Comparison of ENCODE assay signal across 12 cellular contexts in genomic region chr4:185144601-185145240, GRCh38. TPM values are rescaled to one million over a fixed set of nuclear protein-coding genes. Genes with fewer than 3 reads are reported as not detected.
A peak's percentile ranks its signal among the peaks of the same experiment; 100 is the strongest.
DNase-seq lines count a peak whose midpoint lies in the region; ATAC-seq and TF ChIP-seq lines count a peak whose summit lies in the region.
"Had no signal": no experiment of that assay in that cellular context is flagged by ENCODE, and none has a peak within 500 bp of the region (broad histone marks: within the 10 kb centered on the region; RNA-seq: fewer than 3 reads in every experiment).

No MANE protein-coding gene starts in this region.

- peaks cover 14 to 21% of the 10 kb centered on the region in 2 donors for H3K4me1 Mint-ChIP-seq in natural killer cell
- H3K4me1 Mint-ChIP-seq in natural killer cell treated with Interleukin-12 subunit alpha and Interleukin-12 subunit beta and Interleukin-15 and Interleukin-18, amount 100 ng/mL, for 72 hours (ENCODE audit: low read depth in 2 of 2), result peaks cover 13% of the 10 kb centered on the region in 2 donors
- H3K4me1 Mint-ChIP-seq in effector memory CD8-positive, alpha-beta T cell (ENCODE audit: low read depth in 2 of 2), result peaks cover 13 to 24% of the 10 kb centered on the region in 2 donors

- H3F3A ChIP-seq in neural cell (ENCODE audit: insufficient read depth, low read length, poor library complexity, severe bottlenecking), result no peaks in the 10 kb centered on the region

- TF ChIP-seq RAD21 in neural cell (conservative IDR thresholded peaks at IDR 0.05), result no peak

- no peak overlapping the region for H3K27ac Mint-ChIP-seq in natural killer cell
- no peak overlapping the region for H3K27ac Mint-ChIP-seq in natural killer cell treated with Interleukin-12 subunit alpha and Interleukin-12 subunit beta and Interleukin-15 and Interleukin-18, amount 100 ng/mL, for 72 hours
- peak overlapping the region in 1 of 2 donors; percentile 28 for H3K27ac Mint-ChIP-seq in effector memory CD8-positive, alpha-beta T cell
- H3K27ac Mint-ChIP-seq: activated CD4-positive, alpha-beta T cell treated with anti-CD3 and anti-CD28 coated beads, Interleukin-2, amount 10 ng/mL, durations not matched to agents 7 days and 5 days had no signal

- no peaks in the 10 kb centered on the region for H3K27me3 ChIP-seq in neural cell (ENCODE audit: insufficient read depth, low read depth, low read length)
- peaks cover 0 to 21% (median 0%) of the 10 kb centered on the region in 7 donors for H3K27me3 ChIP-seq in spleen (replicated peaks in 1 of 7)
- H3K27me3 ChIP-seq: MG63, ovary had no signal

- TF ChIP-seq POLR2A in spleen (IDR thresholded peaks at IDR 0.05), result no peak

- peaks cover 17% of the 10 kb centered on the region for H3K79me2 ChIP-seq in neural cell (replicated peaks; ENCODE audit: insufficient read depth, low read length)

- 89 to 96% (median 91%) methylated on average over 12 to 16 of the region's 16 CpGs for WGBS in spleen, 5 donors

- H3K9me2 ChIP-seq in neural cell (ENCODE audit: insufficient read depth, low read length), result no peaks in the 10 kb centered on the region

- H3K9me3 ChIP-seq in neural cell (ENCODE audit: low read length), result no peaks in the 10 kb centered on the region
- no peaks in the 10 kb centered on the region for H3K9me3 ChIP-seq in spleen
- H3K9me3 ChIP-seq: MG63, ovary had no signal

- H3K27me3 Mint-ChIP-seq in natural killer cell (ENCODE audit: low read depth in 2 of 2), result peaks cover 4 to 7% of the 10 kb centered on the region in 2 donors
- peaks cover 0 to 4% of the 10 kb centered on the region in 2 donors for H3K27me3 Mint-ChIP-seq in natural killer cell treated with Interleukin-12 subunit alpha and Interleukin-12 subunit beta and Interleukin-15 and Interleukin-18, amount 100 ng/mL, for 72 hours
- peaks cover 0 to 3% of the 10 kb centered on the region in 2 donors for H3K27me3 Mint-ChIP-seq in effector memory CD8-positive, alpha-beta T cell

- no peak overlapping the region for H2AFZ ChIP-seq in neural cell (ENCODE audit: low read depth, low read length)

- no peak overlapping the region for H3K9ac ChIP-seq in neural cell (ENCODE audit: low read length)

- no peaks in the 10 kb centered on the region for H3K36me3 Mint-ChIP-seq in natural killer cell
- no peaks in the 10 kb centered on the region for H3K36me3 Mint-ChIP-seq in natural killer cell treated with Interleukin-12 subunit alpha and Interleukin-12 subunit beta and Interleukin-15 and Interleukin-18, amount 100 ng/mL, for 72 hours
- peaks cover 10% of the 10 kb centered on the region for H3K36me3 Mint-ChIP-seq in effector memory CD8-positive, alpha-beta T cell (ENCODE audit: insufficient read depth)

- no peak for DNase-seq in natural killer cell
- no peak for DNase-seq in natural killer cell treated with Interleukin-12 subunit alpha and Interleukin-12 subunit beta and Interleukin-15 and Interleukin-18, amount 100 ng/mL, for 72 hours (ENCODE audit: low spot score)
- DNase-seq in effector memory CD8-positive, alpha-beta T cell, result no peak
- DNase-seq in hepatic stellate cell (ENCODE audit: low spot score), result no peak
- DNase-seq in AML-193 (lab: John Stamatoyannopoulos, UW), result no peak
- no peak for DNase-seq in spleen
- DNase-seq: activated CD4-positive, alpha-beta T cell treated with anti-CD3 and anti-CD28 coated beads, Interleukin-2, amount 10 ng/mL, durations not matched to agents 7 days and 5 days; MG63; NCI-H446; ovary had no signal

- peaks cover 7% of the 10 kb centered on the region for H3K36me3 ChIP-seq in neural cell (ENCODE audit: insufficient read depth, low read length)
- peaks cover 0 to 23% (median 2%) of the 10 kb centered on the region in 6 donors for H3K36me3 ChIP-seq in spleen
- H3K36me3 ChIP-seq: MG63, ovary had no signal

- TF ChIP-seq CTCF in natural killer cell (IDR thresholded peaks at IDR 0.05) (no peak), neural cell (IDR thresholded peaks at IDR 0.05; ENCODE audit: poor library complexity, severe bottlenecking) (no peak), spleen (IDR thresholded peaks at IDR 0.05 in 8 of 11, conservative IDR thresholded peaks at IDR 0.05 in 3 of 11) (no peak)

- H3K27ac ChIP-seq in neural cell (ENCODE audit: low read length) (no peak overlapping the region), spleen (no peak overlapping the region)
- H3K27ac ChIP-seq: ovary had no signal

- ATAC-seq in natural killer cell (no peak), HG03457 (IDR thresholded peaks at IDR 0.05; ENCODE audit: unreplicated experiment) (no peak)
- ATAC-seq in natural killer cell treated with Interleukin-12 subunit alpha and Interleukin-12 subunit beta and Interleukin-15 and Interleukin-18, amount 100 ng/mL, for 72 hours, result no peak
- ATAC-seq in effector memory CD8-positive, alpha-beta T cell (replicated peaks), result no peak

- peaks cover 6 to 36% (median 25%) of the 10 kb centered on the region in 6 donors for H3K4me1 ChIP-seq in spleen

- H4K20me1 ChIP-seq in neural cell (ENCODE audit: insufficient read depth), result no peaks in the 10 kb centered on the region

- H3K9me3 Mint-ChIP-seq in natural killer cell, result no peaks in the 10 kb centered on the region
- H3K9me3 Mint-ChIP-seq in natural killer cell treated with Interleukin-12 subunit alpha and Interleukin-12 subunit beta and Interleukin-15 and Interleukin-18, amount 100 ng/mL, for 72 hours, result no peaks in the 10 kb centered on the region
- no peaks in the 10 kb centered on the region for H3K9me3 Mint-ChIP-seq in effector memory CD8-positive, alpha-beta T cell
- H3K9me3 Mint-ChIP-seq: activated CD4-positive, alpha-beta T cell treated with anti-CD3 and anti-CD28 coated beads, Interleukin-2, amount 10 ng/mL, durations not matched to agents 7 days and 5 days had no signal

- peak overlapping the region; percentile 92 for H3K4me3 Mint-ChIP-seq in natural killer cell
- H3K4me3 Mint-ChIP-seq in natural killer cell treated with Interleukin-12 subunit alpha and Interleukin-12 subunit beta and Interleukin-15 and Interleukin-18, amount 100 ng/mL, for 72 hours, result no peak overlapping the region
- H3K4me3 Mint-ChIP-seq in effector memory CD8-positive, alpha-beta T cell, result peak overlapping the region; percentile 29 to 86

- no peak for TF ChIP-seq EP300 in neural cell (conservative IDR thresholded peaks at IDR 0.05; ENCODE audit: poor library complexity, severe bottlenecking)

- peak overlapping the region; percentile 96 for H3K4me2 ChIP-seq in neural cell (ENCODE audit: low read length)

- intact Hi-C loops in natural killer cell (cut with micrococcal nuclease), result no loop called here
- intact Hi-C loops in spleen (cut with DNase I; ENCODE audit: low total_unique reads), result no loop called here

- H3K4me3 ChIP-seq in neural cell (ENCODE audit: low read length) (peak overlapping the region; percentile 74), spleen (no peak overlapping the region)

TF ChIP-seq in neural cell, 6 proteins besides CTCF, POLR2A, EP300 and RAD21:
- TF ChIP-seq POLR2AphosphoS5 (IDR thresholded peaks at IDR 0.05) (no peak), EZH2 (IDR thresholded peaks at IDR 0.05; ENCODE audit: borderline replicate concordance, insufficient read depth, low read length, poor library complexity, severe bottlenecking) (no peak), MXI1 (conservative IDR thresholded peaks at IDR 0.05; ENCODE audit: poor library complexity, severe bottlenecking) (no peak), SMC3 (conservative IDR thresholded peaks at IDR 0.05; ENCODE audit: poor library complexity) (no peak), TAF1 (IDR thresholded peaks at IDR 0.05; ENCODE audit: low read depth) (no peak), REST (IDR thresholded peaks at IDR 0.05; ENCODE audit: borderline replicate concordance) (no peak)

RNA-seq across cellular contexts. Expression of gene SLC25A4, which starts 1.7 kb away (rescaled TPM):
- total RNA-seq in natural killer cell, result 1 to 10 TPM; 5.6 to 8.2 (median 7.5) TPM
- total RNA-seq in natural killer cell treated with Interleukin-12 subunit alpha and Interleukin-12 subunit beta and Interleukin-15 and Interleukin-18, amount 100 ng/mL, for 72 hours, result 10 to 100 TPM in 1 of 2 donors, 1 to 10 TPM in 1; 9.7 to 13.6 TPM
- 139 and 140 TPM in 2 replicates for polyA plus RNA-seq in neural cell
- polyA minus RNA-seq in neural cell, result 48.9 and 50.1 TPM in 2 replicates
- 10 to 100 TPM in 6 of 7 donors, 1 to 10 TPM in 1; 8.5 to 17.2 (median 12.7) TPM for total RNA-seq in spleen
- 10 to 100 TPM in 1 of 3 donors, 1 to 10 TPM in 2; 6.2 to 11.5 (median 7.9) TPM for polyA plus RNA-seq in spleen

RNA-seq across cellular contexts. Expression of gene CFAP97, which starts 59.1 kb away (rescaled TPM):
- total RNA-seq in natural killer cell (10 to 100 TPM; 25.7 to 30.5 (median 25.9) TPM), spleen (10 to 100 TPM; 34.0 to 48.6 (median 40.6) TPM)
- 10 to 100 TPM; 21.5 to 37.0 TPM for total RNA-seq in natural killer cell treated with Interleukin-12 subunit alpha and Interleukin-12 subunit beta and Interleukin-15 and Interleukin-18, amount 100 ng/mL, for 72 hours
- polyA plus RNA-seq in neural cell (26.1 and 29.8 TPM in 2 replicates), spleen (10 to 100 TPM in 1 of 3 donors, 1 to 10 TPM in 2; 4.8 to 12.4 (median 8.0) TPM)
- polyA minus RNA-seq in neural cell, result 50.9 and 60.9 TPM in 2 replicates
